ENCODE assay signal across 1 cellular context in the genomic region with DNA sequence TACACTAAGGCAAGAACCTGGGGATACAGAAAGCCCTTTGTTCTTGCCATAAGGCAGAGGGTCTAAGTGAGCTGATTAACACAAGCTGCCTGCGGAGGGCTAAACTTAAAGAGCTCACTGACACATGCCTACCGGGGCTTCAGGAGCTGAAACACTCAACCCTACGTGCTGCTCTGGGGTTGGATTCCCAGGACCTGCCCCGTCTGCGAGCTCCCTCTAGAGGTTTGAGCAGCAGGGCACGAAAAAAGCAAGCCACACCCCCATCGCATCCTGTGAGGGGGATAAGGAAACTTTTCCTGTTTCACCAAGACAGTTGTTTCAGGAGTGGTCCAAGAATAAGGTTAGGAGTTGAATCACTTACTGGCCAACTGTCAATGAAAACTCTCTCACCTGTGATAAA.
TF ChIP-seq lines count a peak whose summit lies in the region.

No MANE protein-coding gene starts in this region.

TF ChIP-seq in GM23338, 12 proteins besides CTCF, POLR2A, EP300 and RAD21 (continued from another document):
- TF ChIP-seq, protein P1, sequence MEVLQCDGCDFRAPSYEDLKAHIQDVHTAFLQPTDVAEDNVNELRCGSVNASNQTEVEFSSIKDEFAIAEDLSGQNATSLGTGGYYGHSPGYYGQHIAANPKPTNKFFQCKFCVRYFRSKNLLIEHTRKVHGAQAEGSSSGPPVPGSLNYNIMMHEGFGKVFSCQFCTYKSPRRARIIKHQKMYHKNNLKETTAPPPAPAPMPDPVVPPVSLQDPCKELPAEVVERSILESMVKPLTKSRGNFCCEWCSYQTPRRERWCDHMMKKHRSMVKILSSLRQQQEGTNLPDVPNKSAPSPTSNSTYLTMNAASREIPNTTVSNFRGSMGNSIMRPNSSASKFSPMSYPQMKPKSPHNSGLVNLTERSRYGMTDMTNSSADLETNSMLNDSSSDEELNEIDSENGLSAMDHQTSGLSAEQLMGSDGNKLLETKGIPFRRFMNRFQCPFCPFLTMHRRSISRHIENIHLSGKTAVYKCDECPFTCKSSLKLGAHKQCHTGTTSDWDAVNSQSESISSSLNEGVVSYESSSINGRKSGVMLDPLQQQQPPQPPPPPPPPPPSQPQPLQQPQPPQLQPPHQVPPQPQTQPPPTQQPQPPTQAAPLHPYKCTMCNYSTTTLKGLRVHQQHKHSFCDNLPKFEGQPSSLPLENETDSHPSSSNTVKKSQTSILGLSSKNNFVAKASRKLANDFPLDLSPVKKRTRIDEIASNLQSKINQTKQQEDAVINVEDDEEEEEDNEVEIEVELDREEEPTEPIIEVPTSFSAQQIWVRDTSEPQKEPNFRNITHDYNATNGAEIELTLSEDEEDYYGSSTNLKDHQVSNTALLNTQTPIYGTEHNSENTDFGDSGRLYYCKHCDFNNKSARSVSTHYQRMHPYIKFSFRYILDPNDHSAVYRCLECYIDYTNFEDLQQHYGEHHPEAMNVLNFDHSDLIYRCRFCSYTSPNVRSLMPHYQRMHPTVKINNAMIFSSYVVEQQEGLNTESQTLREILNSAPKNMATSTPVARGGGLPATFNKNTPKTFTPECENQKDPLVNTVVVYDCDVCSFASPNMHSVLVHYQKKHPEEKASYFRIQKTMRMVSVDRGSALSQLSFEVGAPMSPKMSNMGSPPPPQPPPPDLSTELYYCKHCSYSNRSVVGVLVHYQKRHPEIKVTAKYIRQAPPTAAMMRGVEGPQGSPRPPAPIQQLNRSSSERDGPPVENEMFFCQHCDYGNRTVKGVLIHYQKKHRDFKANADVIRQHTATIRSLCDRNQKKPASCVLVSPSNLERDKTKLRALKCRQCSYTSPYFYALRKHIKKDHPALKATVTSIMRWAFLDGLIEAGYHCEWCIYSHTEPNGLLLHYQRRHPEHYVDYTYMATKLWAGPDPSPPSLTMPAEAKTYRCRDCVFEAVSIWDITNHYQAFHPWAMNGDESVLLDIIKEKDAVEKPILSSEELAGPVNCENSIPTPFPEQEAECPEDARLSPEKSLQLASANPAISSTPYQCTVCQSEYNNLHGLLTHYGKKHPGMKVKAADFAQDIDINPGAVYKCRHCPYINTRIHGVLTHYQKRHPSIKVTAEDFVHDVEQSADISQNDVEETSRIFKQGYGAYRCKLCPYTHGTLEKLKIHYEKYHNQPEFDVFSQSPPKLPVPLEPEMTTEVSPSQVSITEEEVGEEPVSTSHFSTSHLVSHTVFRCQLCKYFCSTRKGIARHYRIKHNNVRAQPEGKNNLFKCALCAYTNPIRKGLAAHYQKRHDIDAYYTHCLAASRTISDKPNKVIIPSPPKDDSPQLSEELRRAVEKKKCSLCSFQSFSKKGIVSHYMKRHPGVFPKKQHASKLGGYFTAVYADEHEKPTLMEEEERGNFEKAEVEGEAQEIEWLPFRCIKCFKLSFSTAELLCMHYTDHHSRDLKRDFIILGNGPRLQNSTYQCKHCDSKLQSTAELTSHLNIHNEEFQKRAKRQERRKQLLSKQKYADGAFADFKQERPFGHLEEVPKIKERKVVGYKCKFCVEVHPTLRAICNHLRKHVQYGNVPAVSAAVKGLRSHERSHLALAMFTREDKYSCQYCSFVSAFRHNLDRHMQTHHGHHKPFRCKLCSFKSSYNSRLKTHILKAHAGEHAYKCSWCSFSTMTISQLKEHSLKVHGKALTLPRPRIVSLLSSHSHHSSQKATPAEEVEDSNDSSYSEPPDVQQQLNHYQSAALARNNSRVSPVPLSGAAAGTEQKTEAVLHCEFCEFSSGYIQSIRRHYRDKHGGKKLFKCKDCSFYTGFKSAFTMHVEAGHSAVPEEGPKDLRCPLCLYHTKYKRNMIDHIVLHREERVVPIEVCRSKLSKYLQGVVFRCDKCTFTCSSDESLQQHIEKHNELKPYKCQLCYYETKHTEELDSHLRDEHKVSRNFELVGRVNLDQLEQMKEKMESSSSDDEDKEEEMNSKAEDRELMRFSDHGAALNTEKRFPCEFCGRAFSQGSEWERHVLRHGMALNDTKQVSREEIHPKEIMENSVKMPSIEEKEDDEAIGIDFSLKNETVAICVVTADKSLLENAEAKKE (CRISPR knock-in tag; IDR thresholded peaks at IDR 0.05), result 0 out of 2 replicates have a peak, but pooled peaks have one; percentile 11
